In genomic region chr20:1418335-1418734, GRCh38 we compare ENCODE assay signal across 14 cellular contexts. TPM values are rescaled to one million over a fixed set of nuclear protein-coding genes. Genes with fewer than 3 reads are reported as not detected.
DNase-seq lines count a peak whose midpoint lies in the region; ATAC-seq and TF ChIP-seq lines count a peak whose summit lies in the region.
"Had no signal": no experiment of that assay in that cellular context is flagged by ENCODE, and none has a peak within 500 bp of the region (broad histone marks: within the 10 kb centered on the region; RNA-seq: fewer than 3 reads in every experiment).

No MANE protein-coding gene starts in this region.

- no peaks in the 10 kb centered on the region for H3K36me3 ChIP-seq in ACC112 (ENCODE audit: insufficient read depth, low read length)

- H3K4me3 ChIP-seq in ACC112 (ENCODE audit: low read depth, low read length) (no peak overlapping the region), cardiac fibroblast (replicated peaks in 1 of 2; ENCODE audit: low read depth in 2 of 2, low read length in 2 of 2) (no peak overlapping the region)

- TF ChIP-seq CTCF in cardiac fibroblast (IDR thresholded peaks at IDR 0.05; ENCODE audit: low read depth, low read length), result no peak

- no peak overlapping the region for H2AFZ ChIP-seq in ACC112 (ENCODE audit: low read length, unreplicated experiment)

- peaks cover 42% of the 10 kb centered on the region for H3K4me1 ChIP-seq in ACC112 (ENCODE audit: control insufficient read depth, insufficient read depth, low read length, unreplicated experiment)
- H3K4me1 ChIP-seq: Caco-2 had no signal

- H3K79me2 ChIP-seq in ACC112 (ENCODE audit: control insufficient read depth, insufficient read depth, low read length, unreplicated experiment), result no peaks in the 10 kb centered on the region

- DNase-seq in M059J (ENCODE audit: low read depth) (peak; percentile 99), cardiac fibroblast (ENCODE audit: low read depth in 2 of 2) (peak; percentile 60 to 77), islet precursor cell (peak; percentile 85), UCSD-AML1 (lab: John Stamatoyannopoulos, UW; ENCODE audit: unreplicated experiment) (no peak), KG1 (lab: John Stamatoyannopoulos, UW) (no peak)
- DNase-seq: activated CD4-positive, alpha-beta T cell treated with anti-CD3 and anti-CD28 coated beads for 4 hours; activated naive CD8-positive, alpha-beta T cell treated with anti-CD3 and anti-CD28 coated beads, Interleukin-2, amount 10 ng/mL, durations not matched to agents 7 days and 5 days; Caco-2; NCI-H2081; NCI-H526 treated with DMSO at 0.1 percent for 48 hours; T-helper 2 cell had no signal

- no peaks in the 10 kb centered on the region for H3K27me3 ChIP-seq in ACC112 (ENCODE audit: insufficient read depth, low read length)

- ATAC-seq in HG03280 (IDR thresholded peaks at IDR 0.05; ENCODE audit: unreplicated experiment), result no peak
- ATAC-seq in GM19397 (IDR thresholded peaks at IDR 0.05; ENCODE audit: unreplicated experiment), result no peak

- H3K27ac ChIP-seq in ACC112 (ENCODE audit: low read depth, low read length), result peak overlapping the region; percentile 89

RNA-seq across cellular contexts. Expression of gene FKBP1A, which starts 25.5 kb away (rescaled TPM):
- 387 and 462 TPM in 2 replicates for total RNA-seq in M059J (2014; rRNA removed; shearing (Covaris generic))

RNA-seq across cellular contexts. Expression of gene NSFL1C, which starts 48.3 kb away (rescaled TPM):
- 69.2 and 85.5 TPM in 2 replicates for total RNA-seq in M059J (2014; rRNA removed; shearing (Covaris generic))

Comparison
In these comparisons a context has a peak if more than half of its experiments do, and no peak if none do; other contexts are left out.
1. DNase-seq: peak in M059J (single experiment), cardiac fibroblast (2 of 2) and islet precursor cell (single experiment); none in UCSD-AML1 (single experiment) and KG1 (single experiment).